In the genomic region with DNA sequence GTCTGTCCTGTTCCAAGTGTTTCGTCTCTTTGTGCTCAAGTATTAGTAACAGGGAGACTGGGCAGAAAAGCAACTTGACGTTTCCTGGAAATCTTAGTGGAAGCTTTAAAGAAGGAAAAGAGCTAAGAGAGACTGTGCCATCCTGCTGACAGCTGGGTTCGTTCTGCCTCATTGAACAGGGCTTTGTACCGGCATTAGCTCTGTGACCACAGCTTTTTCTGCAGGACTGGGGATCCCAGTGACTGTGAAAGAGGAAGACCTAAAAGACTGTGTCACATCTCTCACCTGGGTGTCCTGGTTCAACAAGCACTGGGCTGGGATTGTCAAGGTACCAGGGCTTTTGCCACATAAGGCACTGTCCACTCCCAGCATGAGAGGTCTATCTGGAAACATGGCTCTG, we compare ENCODE assay signal across 21 cellular contexts.
A peak's percentile ranks its signal among the peaks of the same experiment; 100 is the strongest.
DNase-seq lines count a peak whose midpoint lies in the region; ATAC-seq, FAIRE-seq and TF ChIP-seq lines count a peak whose summit lies in the region.
"Had no signal": no experiment of that assay in that cellular context is flagged by ENCODE, and none has a peak within 500 bp of the region (broad histone marks: within the 10 kb centered on the region; RNA-seq: fewer than 3 reads in every experiment).

No MANE protein-coding gene starts in this region.

- H3K27me3 Mint-ChIP-seq in Caco-2 (ENCODE audit: insufficient read depth, unreplicated experiment) (peaks cover 30% of the 10 kb centered on the region), mesothelial cell of epicardium (ENCODE audit: low read depth) (peaks cover 28% of the 10 kb centered on the region)

- CTCF ChIA-PET in Caco-2 (lab: Charles Lee), result no interaction called here

- H3K27ac Mint-ChIP-seq in Caco-2 (ENCODE audit: unreplicated experiment), result no peak overlapping the region
- H3K27ac Mint-ChIP-seq in mesothelial cell of epicardium, result no peak overlapping the region
- H3K27ac Mint-ChIP-seq: activated CD8-positive, alpha-beta memory T cell treated with anti-CD3 and anti-CD28 coated beads, Interleukin-2, amount 10 ng/mL, durations not matched to agents 7 days and 5 days; activated T-helper 2 cell treated with anti-CD3 and anti-CD28 coated beads, Interferon-gamma antibody, Interleukin-2, Interleukin-4, amounts not matched to agents 10 μg/mL and 5 μg/mL and 100 μg/mL, durations not matched to agents 14 hours and 24 hours and 36 hours had no signal

- no peaks in the 10 kb centered on the region for H3K36me3 ChIP-seq in Caco-2 (ENCODE audit: control insufficient read depth, insufficient read depth, low read length)
- H3K36me3 ChIP-seq: gastrocnemius medialis, sigmoid colon, stomach, upper lobe of left lung had no signal

- FAIRE-seq in islet of Langerhans (lab: Jason Lieb, UNC), result peak; percentile 33
- FAIRE-seq: H54 had no signal

- DNase-seq in D341Med (ENCODE audit: low spot score), result peak; percentile 56
- DNase-seq in NCI-H69 (lab: John Stamatoyannopoulos, UW), result peak; percentile 87
- DNase-seq in NOMO-1 (lab: John Stamatoyannopoulos, UW; ENCODE audit: unreplicated experiment in 2 of 2), result no peak
- no peak for DNase-seq in NCI-H1417 treated with DMSO at 0.1 percent for 48 hours (lab: John Stamatoyannopoulos, UW)
- no peak for DNase-seq in Caco-2
- no peak for DNase-seq in mesothelial cell of epicardium (ENCODE audit: low spot score in 2 of 2, unreplicated experiment in 2 of 2)
- DNase-seq: activated CD8-positive, alpha-beta memory T cell treated with anti-CD3 and anti-CD28 coated beads, Interleukin-2, amount 10 ng/mL, durations not matched to agents 7 days and 5 days; CD8-positive, alpha-beta memory T cell; gastrocnemius medialis; left ventricle myocardium superior; NCI-H748 treated with DMSO at 0.1 percent for 48 hours; sigmoid colon; stomach; T1000; upper lobe of left lung had no signal

- ATAC-seq in GM18867 (IDR thresholded peaks at IDR 0.05; ENCODE audit: unreplicated experiment), result peak; percentile 69
- ATAC-seq: activated CD8-positive, alpha-beta memory T cell treated with anti-CD3 and anti-CD28 coated beads, Interleukin-2, amount 10 ng/mL, durations not matched to agents 7 days and 5 days; gastrocnemius medialis; left ventricle myocardium superior; SK-N-SH treated with all-trans-retinoic acid at 6 μM for 48 hours had no signal

- H3K27me3 ChIP-seq in Caco-2 (replicated peaks; ENCODE audit: control insufficient read depth, insufficient read depth, low read length), result no peaks in the 10 kb centered on the region; the same call in 1 of the 2 replicates
- H3K27me3 ChIP-seq: gastrocnemius medialis, sigmoid colon, upper lobe of left lung had no signal

- POLR2A ChIA-PET in Caco-2 (lab: Charles Lee), result no interaction called here

- H3K36me3 Mint-ChIP-seq in Caco-2 (ENCODE audit: insufficient read depth, unreplicated experiment), result no peaks in the 10 kb centered on the region
- H3K36me3 Mint-ChIP-seq in mesothelial cell of epicardium, result no peaks in the 10 kb centered on the region
- H3K36me3 Mint-ChIP-seq: activated CD8-positive, alpha-beta memory T cell treated with anti-CD3 and anti-CD28 coated beads, Interleukin-2, amount 10 ng/mL, durations not matched to agents 7 days and 5 days; CD8-positive, alpha-beta memory T cell had no signal

- TF ChIP-seq CTCF in Caco-2 (IDR thresholded peaks at IDR 0.05; ENCODE audit: insufficient read depth in 1 of 2, low read depth in 1 of 2, low read length in 1 of 2, severe bottlenecking in 1 of 2, unreplicated experiment in 1 of 2) (no peak), mesothelial cell of epicardium (IDR thresholded peaks at IDR 0.05; ENCODE audit: unreplicated experiment) (no peak)

- intact Hi-C loops in Caco-2 (cut with micrococcal nuclease; ENCODE audit: unreplicated experiment), result no loop called here

- no peaks in the 10 kb centered on the region for H3K4me1 ChIP-seq in Caco-2
- H3K4me1 ChIP-seq: gastrocnemius medialis, sigmoid colon, stomach, upper lobe of left lung had no signal

- no peaks in the 10 kb centered on the region for H3K4me1 Mint-ChIP-seq in Caco-2 (ENCODE audit: low read depth, unreplicated experiment)
- H3K4me1 Mint-ChIP-seq in mesothelial cell of epicardium, result no peaks in the 10 kb centered on the region
- H3K4me1 Mint-ChIP-seq: activated CD8-positive, alpha-beta memory T cell treated with anti-CD3 and anti-CD28 coated beads, Interleukin-2, amount 10 ng/mL, durations not matched to agents 7 days and 5 days; CD8-positive, alpha-beta memory T cell had no signal

- no peaks in the 10 kb centered on the region for H3K9me3 Mint-ChIP-seq in Caco-2 (ENCODE audit: unreplicated experiment)
- H3K9me3 Mint-ChIP-seq in mesothelial cell of epicardium, result no peaks in the 10 kb centered on the region
- H3K9me3 Mint-ChIP-seq: activated T-helper 2 cell treated with anti-CD3 and anti-CD28 coated beads, Interferon-gamma antibody, Interleukin-2, Interleukin-4, amounts not matched to agents 10 μg/mL and 5 μg/mL and 100 μg/mL, durations not matched to agents 14 hours and 24 hours and 36 hours; CD8-positive, alpha-beta memory T cell had no signal

- no peaks in the 10 kb centered on the region for H3K9me3 ChIP-seq in Caco-2
- H3K9me3 ChIP-seq: gastrocnemius medialis, sigmoid colon, stomach, upper lobe of left lung had no signal

- H3K4me3 Mint-ChIP-seq in Caco-2 (ENCODE audit: unreplicated experiment) (no peak overlapping the region), mesothelial cell of epicardium (no peak overlapping the region)
- H3K4me3 Mint-ChIP-seq: activated CD8-positive, alpha-beta memory T cell treated with anti-CD3 and anti-CD28 coated beads, Interleukin-2, amount 10 ng/mL, durations not matched to agents 7 days and 5 days had no signal

- no TSS peak for BruUV-seq in Caco-2 (replicated peaks; lab: Mats Ljungman, UMichigan)

- H3K4me3 ChIP-seq in Caco-2 (ENCODE audit: low read depth, low read length), result no peak overlapping the region
- H3K4me3 ChIP-seq: dorsolateral prefrontal cortex, gastrocnemius medialis, sigmoid colon, stomach, upper lobe of left lung had no signal

Comparison
In these comparisons a context has a peak if more than half of its experiments do, and no peak if none do; other contexts are left out.
1. DNase-seq: peak in D341Med (single experiment) and NCI-H69 (single experiment); none in NOMO-1 (0 of 2), NCI-H1417 treated with DMSO at 0.1 percent for 48 hours (single experiment), Caco-2 (0 of 2) and mesothelial cell of epicardium (0 of 2).